ENCODE assay signal across 1 cellular context in genomic region chr5:98816574-98817222, GRCh38.
TF ChIP-seq lines count a peak whose summit lies in the region.

No MANE protein-coding gene starts in this region.

TF ChIP-seq in HepG2, 621 proteins besides CTCF, POLR2A, EP300 and RAD21 (continued from another document):
- TF ChIP-seq, protein P1, sequence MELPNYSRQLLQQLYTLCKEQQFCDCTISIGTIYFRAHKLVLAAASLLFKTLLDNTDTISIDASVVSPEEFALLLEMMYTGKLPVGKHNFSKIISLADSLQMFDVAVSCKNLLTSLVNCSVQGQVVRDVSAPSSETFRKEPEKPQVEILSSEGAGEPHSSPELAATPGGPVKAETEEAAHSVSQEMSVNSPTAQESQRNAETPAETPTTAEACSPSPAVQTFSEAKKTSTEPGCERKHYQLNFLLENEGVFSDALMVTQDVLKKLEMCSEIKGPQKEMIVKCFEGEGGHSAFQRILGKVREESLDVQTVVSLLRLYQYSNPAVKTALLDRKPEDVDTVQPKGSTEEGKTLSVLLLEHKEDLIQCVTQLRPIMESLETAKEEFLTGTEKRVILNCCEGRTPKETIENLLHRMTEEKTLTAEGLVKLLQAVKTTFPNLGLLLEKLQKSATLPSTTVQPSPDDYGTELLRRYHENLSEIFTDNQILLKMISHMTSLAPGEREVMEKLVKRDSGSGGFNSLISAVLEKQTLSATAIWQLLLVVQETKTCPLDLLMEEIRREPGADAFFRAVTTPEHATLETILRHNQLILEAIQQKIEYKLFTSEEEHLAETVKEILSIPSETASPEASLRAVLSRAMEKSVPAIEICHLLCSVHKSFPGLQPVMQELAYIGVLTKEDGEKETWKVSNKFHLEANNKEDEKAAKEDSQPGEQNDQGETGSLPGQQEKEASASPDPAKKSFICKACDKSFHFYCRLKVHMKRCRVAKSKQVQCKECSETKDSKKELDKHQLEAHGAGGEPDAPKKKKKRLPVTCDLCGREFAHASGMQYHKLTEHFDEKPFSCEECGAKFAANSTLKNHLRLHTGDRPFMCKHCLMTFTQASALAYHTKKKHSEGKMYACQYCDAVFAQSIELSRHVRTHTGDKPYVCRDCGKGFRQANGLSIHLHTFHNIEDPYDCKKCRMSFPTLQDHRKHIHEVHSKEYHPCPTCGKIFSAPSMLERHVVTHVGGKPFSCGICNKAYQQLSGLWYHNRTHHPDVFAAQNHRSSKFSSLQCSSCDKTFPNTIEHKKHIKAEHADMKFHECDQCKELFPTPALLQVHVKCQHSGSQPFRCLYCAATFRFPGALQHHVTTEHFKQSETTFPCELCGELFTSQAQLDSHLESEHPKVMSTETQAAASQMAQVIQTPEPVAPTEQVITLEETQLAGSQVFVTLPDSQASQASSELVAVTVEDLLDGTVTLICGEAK (IDR thresholded peaks at IDR 0.05): no peak
- TF ChIP-seq, protein P1 (CRISPR knock-in tag; IDR thresholded peaks at IDR 0.05): no peak
- no peak for TF ChIP-seq PRPF4 (IDR thresholded peaks at IDR 0.05; ENCODE audit: low read depth, low read length, poor library complexity, severe bottlenecking)
- TF ChIP-seq ZNF30 (CRISPR knock-in tag; IDR thresholded peaks at IDR 0.05): no peak
- TF ChIP-seq, protein P2, sequence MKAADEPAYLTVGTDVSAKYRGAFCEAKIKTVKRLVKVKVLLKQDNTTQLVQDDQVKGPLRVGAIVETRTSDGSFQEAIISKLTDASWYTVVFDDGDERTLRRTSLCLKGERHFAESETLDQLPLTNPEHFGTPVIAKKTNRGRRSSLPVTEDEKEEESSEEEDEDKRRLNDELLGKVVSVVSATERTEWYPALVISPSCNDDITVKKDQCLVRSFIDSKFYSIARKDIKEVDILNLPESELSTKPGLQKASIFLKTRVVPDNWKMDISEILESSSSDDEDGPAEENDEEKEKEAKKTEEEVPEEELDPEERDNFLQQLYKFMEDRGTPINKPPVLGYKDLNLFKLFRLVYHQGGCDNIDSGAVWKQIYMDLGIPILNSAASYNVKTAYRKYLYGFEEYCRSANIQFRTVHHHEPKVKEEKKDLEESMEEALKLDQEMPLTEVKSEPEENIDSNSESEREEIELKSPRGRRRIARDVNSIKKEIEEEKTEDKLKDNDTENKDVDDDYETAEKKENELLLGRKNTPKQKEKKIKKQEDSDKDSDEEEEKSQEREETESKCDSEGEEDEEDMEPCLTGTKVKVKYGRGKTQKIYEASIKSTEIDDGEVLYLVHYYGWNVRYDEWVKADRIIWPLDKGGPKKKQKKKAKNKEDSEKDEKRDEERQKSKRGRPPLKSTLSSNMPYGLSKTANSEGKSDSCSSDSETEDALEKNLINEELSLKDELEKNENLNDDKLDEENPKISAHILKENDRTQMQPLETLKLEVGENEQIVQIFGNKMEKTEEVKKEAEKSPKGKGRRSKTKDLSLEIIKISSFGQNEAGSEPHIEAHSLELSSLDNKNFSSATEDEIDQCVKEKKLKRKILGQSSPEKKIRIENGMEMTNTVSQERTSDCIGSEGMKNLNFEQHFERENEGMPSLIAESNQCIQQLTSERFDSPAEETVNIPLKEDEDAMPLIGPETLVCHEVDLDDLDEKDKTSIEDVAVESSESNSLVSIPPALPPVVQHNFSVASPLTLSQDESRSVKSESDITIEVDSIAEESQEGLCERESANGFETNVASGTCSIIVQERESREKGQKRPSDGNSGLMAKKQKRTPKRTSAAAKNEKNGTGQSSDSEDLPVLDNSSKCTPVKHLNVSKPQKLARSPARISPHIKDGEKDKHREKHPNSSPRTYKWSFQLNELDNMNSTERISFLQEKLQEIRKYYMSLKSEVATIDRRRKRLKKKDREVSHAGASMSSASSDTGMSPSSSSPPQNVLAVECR (CRISPR knock-in tag; IDR thresholded peaks at IDR 0.05; ENCODE audit: borderline replicate concordance): no peak
- no peak for TF ChIP-seq ATM (IDR thresholded peaks at IDR 0.05; ENCODE audit: borderline replicate concordance)
- TF ChIP-seq ZNF746 (CRISPR knock-in tag; IDR thresholded peaks at IDR 0.05): no peak
- no peak for TF ChIP-seq ZBTB43 (CRISPR knock-in tag; conservative IDR thresholded peaks at IDR 0.05)
- TF ChIP-seq ATRX (CRISPR knock-in tag; IDR thresholded peaks at IDR 0.05; ENCODE audit: borderline replicate concordance): no peak
- TF ChIP-seq PAX8 (CRISPR knock-in tag; IDR thresholded peaks at IDR 0.05; ENCODE audit: borderline replicate concordance): no peak
- TF ChIP-seq NCOR1 (IDR thresholded peaks at IDR 0.05; ENCODE audit: borderline replicate concordance, low read length): no peak
- no peak for TF ChIP-seq NFYC (CRISPR knock-in tag; IDR thresholded peaks at IDR 0.05)
- TF ChIP-seq, protein P3, sequence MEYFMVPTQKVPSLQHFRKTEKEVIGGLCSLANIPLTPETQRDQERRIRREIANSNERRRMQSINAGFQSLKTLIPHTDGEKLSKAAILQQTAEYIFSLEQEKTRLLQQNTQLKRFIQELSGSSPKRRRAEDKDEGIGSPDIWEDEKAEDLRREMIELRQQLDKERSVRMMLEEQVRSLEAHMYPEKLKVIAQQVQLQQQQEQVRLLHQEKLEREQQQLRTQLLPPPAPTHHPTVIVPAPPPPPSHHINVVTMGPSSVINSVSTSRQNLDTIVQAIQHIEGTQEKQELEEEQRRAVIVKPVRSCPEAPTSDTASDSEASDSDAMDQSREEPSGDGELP (IDR thresholded peaks at IDR 0.05; ENCODE audit: borderline replicate concordance, low read depth): no peak
